In genomic region chr22:50091092-50091491, GRCh38 we compare ENCODE assay signal across 34 cellular contexts. TPM values are rescaled to one million over a fixed set of nuclear protein-coding genes. Genes with fewer than 3 reads are reported as not detected.
"Had no signal": no experiment of that assay in that cellular context is flagged by ENCODE, and none has a peak within 500 bp of the region (broad histone marks: within the 10 kb centered on the region; RNA-seq: fewer than 3 reads in every experiment).

No MANE protein-coding gene starts in this region.

- H3K4me1 Mint-ChIP-seq: endodermal cell had no signal

- H3K36me3 ChIP-seq: colonic mucosa, esophagus squamous epithelium, gastrocnemius medialis, heart right ventricle, left ventricle myocardium inferior, lower lobe of right lung had no signal

- H3K27ac ChIP-seq: colonic mucosa, epithelial cell of prostate, esophagus squamous epithelium, gastrocnemius medialis, heart right ventricle, left ventricle myocardium inferior, lower lobe of right lung had no signal

- H3K27ac Mint-ChIP-seq: dendritic cell treated with granulocyte-macrophage colony-stimulating factor and Interleukin-4, amounts not matched to agents 40 ng/mL and 50 ng/mL, for 4 days; effector memory CD8-positive, alpha-beta T cell; endodermal cell; mesothelial cell of epicardium had no signal

- H3K4me3 Mint-ChIP-seq: dendritic cell treated with granulocyte-macrophage colony-stimulating factor and Interleukin-4, amounts not matched to agents 40 ng/mL and 50 ng/mL, for 4 days; effector memory CD8-positive, alpha-beta T cell; endodermal cell; mesothelial cell of epicardium had no signal

- H3K9me3 ChIP-seq: colonic mucosa, esophagus squamous epithelium, gastrocnemius medialis, lower lobe of right lung, mucosa of descending colon had no signal

- H3K4me3 ChIP-seq: colonic mucosa, esophagus squamous epithelium, gastrocnemius medialis, heart right ventricle, left ventricle myocardium inferior, lower lobe of right lung, mucosa of descending colon had no signal

- H3K36me3 Mint-ChIP-seq: immature natural killer cell, mesothelial cell of epicardium had no signal

- ATAC-seq: effector memory CD8-positive, alpha-beta T cell; gastrocnemius medialis; heart right ventricle; left colon; left lobe of liver; lower lobe of right lung; mucosa of descending colon had no signal

- H3K4me1 ChIP-seq: colonic mucosa, esophagus squamous epithelium, gastrocnemius medialis, heart right ventricle, left ventricle myocardium inferior, lower lobe of right lung had no signal

- H3K9me3 Mint-ChIP-seq: effector memory CD8-positive, alpha-beta T cell; immature natural killer cell; mesothelial cell of epicardium had no signal

- DNase-seq: colonic mucosa; cortex of kidney; effector CD8-positive, alpha-beta T cell; effector memory CD8-positive, alpha-beta T cell; endodermal cell; erythroblast; esophagus squamous epithelium; foreskin melanocyte; gastrocnemius medialis; glutamatergic neuron; head of caudate nucleus; heart right ventricle; hypothalamus; immature natural killer cell; islet precursor cell; kidney; kidney glomerular epithelial cell; left colon; left ventricle myocardium inferior; lower lobe of right lung; mesenchymal stem cell; mucosa of descending colon had no signal

- H3K27me3 ChIP-seq: colonic mucosa had no signal

RNA-seq across cellular contexts. Expression of gene MOV10L1, which starts 1.3 kb away (rescaled TPM):
- total RNA-seq: left lobe of liver had no signal

RNA-seq across cellular contexts. Expression of gene MLC1, which starts 5.9 kb away (rescaled TPM):
- total RNA-seq: colonic mucosa, dermis microvascular lymphatic vessel endothelial cell, esophagus mucosa, glomerular endothelial cell, left lobe of liver, lung microvascular endothelial cell, myocyte had no signal

RNA-seq across cellular contexts. Expression of gene TTLL8, which starts 33.0 kb away (rescaled TPM):
- total RNA-seq: chondrocyte, colonic mucosa, dermis microvascular lymphatic vessel endothelial cell, esophagus mucosa, esophagus squamous epithelium, gastrocnemius medialis, glomerular endothelial cell, heart right ventricle, kidney, left colon, left lobe of liver, left ventricle myocardium inferior, liver, lower lobe of right lung, lung microvascular endothelial cell, mesenteric fat pad, mucosa of descending colon, myocyte had no signal
- polyA plus RNA-seq: heart right ventricle, immature natural killer cell, liver had no signal
